In genomic region chr3:103440539-103441113, GRCh38 we compare ENCODE assay signal across 8 cellular contexts.
DNase-seq lines count a peak whose midpoint lies in the region; ATAC-seq, FAIRE-seq and TF ChIP-seq lines count a peak whose summit lies in the region.

No MANE protein-coding gene starts in this region.

- peak; percentile 75 for ATAC-seq in GM21360 (IDR thresholded peaks at IDR 0.05; ENCODE audit: unreplicated experiment)
- peak; percentile 97 for ATAC-seq in HG03565 (IDR thresholded peaks at IDR 0.05; ENCODE audit: unreplicated experiment)

- no peaks in the 10 kb centered on the region for H3K4me1 Mint-ChIP-seq in immature natural killer cell

- no peaks in the 10 kb centered on the region for H3K27me3 Mint-ChIP-seq in immature natural killer cell (ENCODE audit: low read depth in 3 of 3)

- H3K4me3 ChIP-seq in cardiac fibroblast (replicated peaks in 1 of 2; ENCODE audit: low read depth in 2 of 2, low read length in 2 of 2) = no peak overlapping the region

- no peak overlapping the region for H3K27ac ChIP-seq in C4-2B

- peak in 1 of 2 donors; percentile 0 for DNase-seq in cardiac fibroblast (ENCODE audit: low read depth in 2 of 2)
- DNase-seq in immature natural killer cell = no peak
- no peak for DNase-seq in 8988T
- DNase-seq in RCC 7860 (ENCODE audit: low spot score) = no peak
- no peak for DNase-seq in posterior cingulate gyrus

- peak; percentile 35 for TF ChIP-seq CTCF in C4-2B (conservative IDR thresholded peaks at IDR 0.05)
- TF ChIP-seq CTCF in cardiac fibroblast (IDR thresholded peaks at IDR 0.05; ENCODE audit: low read depth, low read length) = peak; percentile 17

- no peak for FAIRE-seq in RCC 7860 (lab: Jason Lieb, UNC)

- no peak overlapping the region for H3K4me3 Mint-ChIP-seq in immature natural killer cell

- no peak overlapping the region for H3K27ac Mint-ChIP-seq in immature natural killer cell

- H3K36me3 Mint-ChIP-seq in immature natural killer cell = no peaks in the 10 kb centered on the region

- intact Hi-C loops in posterior cingulate gyrus (cut with DNase I) = no loop called here

- peaks cover 0 to 6% (median 2%) of the 10 kb centered on the region in 6 donors for H3K9me3 Mint-ChIP-seq in immature natural killer cell
